1 cellular context compared by ENCODE assay signal in genomic region chr1:154840557-154841176, GRCh38.
TF ChIP-seq lines count a peak whose summit lies in the region.

No MANE protein-coding gene starts in this region.

TF ChIP-seq in SK-N-SH, 30 proteins besides CTCF, POLR2A, EP300 and RAD21 (continued from another document):
- no peak for TF ChIP-seq REST (IDR thresholded peaks at IDR 0.05; ENCODE audit: low read depth, low read length)
- no peak for TF ChIP-seq GATA2 (CRISPR knock-in tag; IDR thresholded peaks at IDR 0.05)
